ENCODE assay signal across 11 cellular contexts in the genomic region with DNA sequence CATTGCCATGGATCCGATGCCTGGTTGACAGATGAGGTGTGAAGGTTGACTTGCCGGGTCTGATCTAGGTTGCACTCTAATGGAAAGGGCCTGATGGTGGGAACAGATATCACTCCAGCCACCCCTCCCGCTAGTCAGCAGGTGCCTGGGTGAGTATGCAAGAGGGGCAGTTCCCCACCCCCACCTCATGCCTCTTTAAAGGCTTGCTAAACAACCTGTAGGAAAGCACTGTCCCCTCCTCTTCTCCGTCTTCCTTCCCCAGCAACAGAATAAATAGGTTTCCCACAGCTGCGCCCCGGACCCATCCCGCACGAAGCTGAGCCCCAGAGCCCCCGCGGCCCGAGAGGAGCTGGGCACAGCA. TPM values are rescaled to one million over a fixed set of nuclear protein-coding genes. Genes with fewer than 3 reads are reported as not detected.
A peak's percentile ranks its signal among the peaks of the same experiment; 100 is the strongest.
DNase-seq lines count a peak whose midpoint lies in the region; ATAC-seq, FAIRE-seq and TF ChIP-seq lines count a peak whose summit lies in the region.
"Had no signal": no experiment of that assay in that cellular context is flagged by ENCODE, and none has a peak within 500 bp of the region (broad histone marks: within the 10 kb centered on the region; RNA-seq: fewer than 3 reads in every experiment).

No MANE protein-coding gene starts in this region.

- H3K4me3 ChIP-seq in CD4-positive, CD25-positive, alpha-beta regulatory T cell (ENCODE audit: low read depth, low read length) = no peak overlapping the region
- peak overlapping the region; percentile 56 for H3K4me3 ChIP-seq in HUES6 (ENCODE audit: low read depth, low read length)
- H3K4me3 ChIP-seq in endodermal cell (ENCODE audit: low read length) = peak overlapping the region; percentile 71
- peak overlapping the region in 3 of 4 donors; percentile 21 to 64 (median 41) for H3K4me3 ChIP-seq in pancreas

- ATAC-seq in CD4-positive, CD25-positive, alpha-beta regulatory T cell (ENCODE audit: low read depth in 2 of 2) = no peak
- ATAC-seq in pancreas (no peak), HG03025 (IDR thresholded peaks at IDR 0.05; ENCODE audit: low FRiP score, unreplicated experiment) (no peak), HG02852 (IDR thresholded peaks at IDR 0.05; ENCODE audit: unreplicated experiment) (no peak)

- H3K27me3 ChIP-seq in CD4-positive, CD25-positive, alpha-beta regulatory T cell (ENCODE audit: control insufficient read depth, insufficient read depth, low read length) = peaks cover 26% of the 10 kb centered on the region
- H3K27me3 ChIP-seq in HUES6 (ENCODE audit: control insufficient read depth, insufficient read depth, low read length) (peaks cover 100% of the 10 kb centered on the region), endodermal cell (ENCODE audit: control insufficient read depth, insufficient read depth, low read length, poor library complexity, severe bottlenecking) (peaks cover 100% of the 10 kb centered on the region), pancreas (peaks cover 7 to 26% (median 15%) of the 10 kb centered on the region in 4 donors)

- intact Hi-C loops in pancreas (cut with DNase I) = no loop called here

- peaks cover 0 to 1% (median 0%) of the 10 kb centered on the region in 7 donors for H3K9me3 Mint-ChIP-seq in CD4-positive, CD25-positive, alpha-beta regulatory T cell
- no peaks in the 10 kb centered on the region for H3K9me3 Mint-ChIP-seq in endodermal cell

- DNase-seq in CD4-positive, CD25-positive, alpha-beta regulatory T cell = no peak
- DNase-seq in endodermal cell (no peak), pancreas (no peak), NCI-H187 (lab: John Stamatoyannopoulos, UW) (no peak), frontal cortex (ENCODE audit: low spot score in 2 of 2) (no peak)
- DNase-seq: NCI-H1436; stimulated activated CD4-positive, alpha-beta T cell treated with anti-CD3 and anti-CD28 coated beads, Interleukin-2, amount 100 ng/mL, for 48 hours had no signal

- no peaks in the 10 kb centered on the region for H3K36me3 Mint-ChIP-seq in CD4-positive, CD25-positive, alpha-beta regulatory T cell
- no peaks in the 10 kb centered on the region for H3K36me3 Mint-ChIP-seq in endodermal cell (ENCODE audit: low read depth)

- 6 to 9% methylated on average over 9 to 11 of the region's 11 CpGs for WGBS in endodermal cell (ENCODE audit: insufficient coverage in 1 of 2, insufficient read length in 1 of 2), 2 experiments
- 17 to 22% methylated on average over 10 to 11 of the region's 11 CpGs for WGBS in pancreas, 2 donors

- H3K36me3 ChIP-seq in CD4-positive, CD25-positive, alpha-beta regulatory T cell (ENCODE audit: control insufficient read depth, insufficient read depth, low read length) = no peaks in the 10 kb centered on the region
- H3K36me3 ChIP-seq in HUES6 (ENCODE audit: control insufficient read depth, insufficient read depth, low read length) (no peaks in the 10 kb centered on the region), endodermal cell (ENCODE audit: control insufficient read depth, insufficient read depth, low read length) (no peaks in the 10 kb centered on the region), pancreas (no peaks in the 10 kb centered on the region)

- peaks cover 0 to 24% (median 2%) of the 10 kb centered on the region in 4 donors for H3K4me1 Mint-ChIP-seq in CD4-positive, CD25-positive, alpha-beta regulatory T cell
- H3K4me1 Mint-ChIP-seq in endodermal cell = peaks cover 17% of the 10 kb centered on the region

- peak overlapping the region; percentile 21 to 88 (median 42) for H3K4me3 Mint-ChIP-seq in CD4-positive, CD25-positive, alpha-beta regulatory T cell
- H3K4me3 Mint-ChIP-seq in endodermal cell = peak overlapping the region; percentile 61

- H3K9me3 ChIP-seq in CD4-positive, CD25-positive, alpha-beta regulatory T cell (ENCODE audit: control insufficient read depth in 2 of 2, low read length in 2 of 2) = no peaks in the 10 kb centered on the region
- H3K9me3 ChIP-seq in HUES6 (ENCODE audit: control insufficient read depth, insufficient read depth, low read depth, low read length) (peaks cover 3% of the 10 kb centered on the region; the same call in 1 of the 2 replicates), endodermal cell (ENCODE audit: control insufficient read depth, low read length) (no peaks in the 10 kb centered on the region), pancreas (no peaks in the 10 kb centered on the region)

- peaks cover 83% of the 10 kb centered on the region for H3K27me3 Mint-ChIP-seq in CD4-positive, CD25-positive, alpha-beta regulatory T cell
- H3K27me3 Mint-ChIP-seq in endodermal cell (ENCODE audit: insufficient read depth) = peaks cover 100% of the 10 kb centered on the region

- FAIRE-seq in pancreas (lab: Jason Lieb, UNC) = no peak
- FAIRE-seq in frontal cortex (lab: Jason Lieb, UNC) = no peak

- TF ChIP-seq CTCF in endodermal cell (conservative IDR thresholded peaks at IDR 0.05) (no peak), pancreas (IDR thresholded peaks at IDR 0.05) (no peak)

- H3K27ac ChIP-seq in CD4-positive, CD25-positive, alpha-beta regulatory T cell (ENCODE audit: insufficient read depth, low read length, poor library complexity, severe bottlenecking) = no peak overlapping the region
- H3K27ac ChIP-seq in HUES6 (ENCODE audit: low read depth, low read length) (no peak overlapping the region), endodermal cell (ENCODE audit: low read depth, low read length) (no peak overlapping the region), pancreas (no peak overlapping the region)

- no peak overlapping the region for H3K27ac Mint-ChIP-seq in CD4-positive, CD25-positive, alpha-beta regulatory T cell
- no peak overlapping the region for H3K27ac Mint-ChIP-seq in endodermal cell
- H3K27ac Mint-ChIP-seq: activated CD4-positive, alpha-beta T cell treated with anti-CD3 and anti-CD28 coated beads for 36 hours had no signal

- peaks cover 30% of the 10 kb centered on the region for H3K4me1 ChIP-seq in CD4-positive, CD25-positive, alpha-beta regulatory T cell (ENCODE audit: control insufficient read depth, insufficient read depth, low read length, poor library complexity, severe bottlenecking)
- peaks cover 28% of the 10 kb centered on the region for H3K4me1 ChIP-seq in HUES6 (ENCODE audit: control insufficient read depth, insufficient read depth, low read length)
- peaks cover 13% of the 10 kb centered on the region for H3K4me1 ChIP-seq in endodermal cell (ENCODE audit: control insufficient read depth, insufficient read depth, low read length)
- H3K4me1 ChIP-seq in pancreas = peaks cover 0 to 19% (median 18%) of the 10 kb centered on the region in 3 donors

- no peak overlapping the region for H3K9ac ChIP-seq in HUES6 (ENCODE audit: low read length)
- H3K9ac ChIP-seq in endodermal cell (ENCODE audit: extremely low read depth, low read length, poor library complexity, severe bottlenecking) = no peak overlapping the region

RNA-seq across cellular contexts. Expression of gene TMEM132E, which starts 0.7 kb away (rescaled TPM):
- not detected for total RNA-seq in CD4-positive, CD25-positive, alpha-beta regulatory T cell
- under 1 TPM; 0.06 to 0.55 (median 0.25) TPM for polyA plus RNA-seq in CD4-positive, CD25-positive, alpha-beta regulatory T cell
- total RNA-seq in endodermal cell = under 1 TPM in 1 of 2 donors, not detected in 1; 0.15 TPM
- polyA plus RNA-seq in endodermal cell (2013, experiment 1 of 2) = 1.1 TPM
- polyA plus RNA-seq in endodermal cell (2013, experiment 2 of 2) = 0.83 TPM
- under 1 TPM in 4 of 6 donors, not detected in 2; 0.04 to 0.15 (median 0.09) TPM for total RNA-seq in pancreas
- 1 to 10 TPM in 1 of 2 donors, under 1 TPM in 1; 0.08 to 1.1 TPM for polyA plus RNA-seq in pancreas
- 1.6 TPM for total RNA-seq in frontal cortex
- total RNA-seq: activated CD4-positive, alpha-beta T cell treated with anti-CD3 and anti-CD28 coated beads for 36 hours had no signal
